In genomic region chr3:11679964-11680363, GRCh38 we compare ENCODE assay signal across 22 cellular contexts. TPM values are rescaled to one million over a fixed set of nuclear protein-coding genes. Genes with fewer than 3 reads are reported as not detected.
DNase-seq lines count a peak whose midpoint lies in the region; ATAC-seq and TF ChIP-seq lines count a peak whose summit lies in the region.
"Had no signal": no experiment of that assay in that cellular context is flagged by ENCODE, and none has a peak within 500 bp of the region (broad histone marks: within the 10 kb centered on the region; RNA-seq: fewer than 3 reads in every experiment).

No MANE protein-coding gene starts in this region.

- H3K4me1 Mint-ChIP-seq in chondrocyte (ENCODE audit: low read depth) (peaks cover 26% of the 10 kb centered on the region), mesothelial cell of epicardium (no peaks in the 10 kb centered on the region)
- H3K4me1 Mint-ChIP-seq in stimulated activated memory B cell treated with anti-CD40 and anti-IgM and Interleukin-4, amounts not matched to agents 10 μg/mL and 1 μg/mL and 100 μg/mL, for 72 hours, result no peaks in the 10 kb centered on the region
- H3K4me1 Mint-ChIP-seq: B cell had no signal

- H3K4me1 ChIP-seq in heart right ventricle, result no peaks in the 10 kb centered on the region
- H3K4me1 ChIP-seq in ascending aorta, result no peaks in the 10 kb centered on the region
- H3K4me1 ChIP-seq: BLaER1 had no signal

- intact Hi-C loops in Right ventricle myocardium superior (cut with DNase I), result no loop called here
- intact Hi-C loops in heart right ventricle (cut with DNase I), result no loop called here
- intact Hi-C loops in ascending aorta (cut with DNase I), result loop anchor here (10.0 kb wide), 1 partner anchor 495 kb away; no protein-coding TSS in a partner anchor

- H3K27me3 Mint-ChIP-seq in chondrocyte (ENCODE audit: low read depth) (no peaks in the 10 kb centered on the region), mesothelial cell of epicardium (ENCODE audit: low read depth) (no peaks in the 10 kb centered on the region)
- no peaks in the 10 kb centered on the region for H3K27me3 Mint-ChIP-seq in stimulated activated memory B cell treated with anti-CD40 and anti-IgM and Interleukin-4, amounts not matched to agents 10 μg/mL and 1 μg/mL and 100 μg/mL, for 72 hours
- H3K27me3 Mint-ChIP-seq: B cell; CD4-positive, CD25-positive, alpha-beta regulatory T cell had no signal

- TF ChIP-seq CTCF in heart right ventricle (IDR thresholded peaks at IDR 0.05) (no peak), chondrocyte (IDR thresholded peaks at IDR 0.05) (no peak), mesothelial cell of epicardium (IDR thresholded peaks at IDR 0.05; ENCODE audit: unreplicated experiment) (no peak), ascending aorta (IDR thresholded peaks at IDR 0.05) (no peak)

- 95% methylated on average over 5 of the region's 5 CpGs for WGBS in heart right ventricle, 2 donors

- no peaks in the 10 kb centered on the region for H3K9me3 ChIP-seq in heart right ventricle
- H3K9me3 ChIP-seq in ascending aorta, result no peaks in the 10 kb centered on the region
- H3K9me3 ChIP-seq: BLaER1, Caco-2 had no signal

- no peak for DNase-seq in Right ventricle myocardium superior
- no peak for DNase-seq in heart right ventricle
- no peak for DNase-seq in chondrocyte (ENCODE audit: low spot score)
- DNase-seq in mesothelial cell of epicardium (ENCODE audit: low spot score in 2 of 2, unreplicated experiment in 2 of 2), result no peak
- DNase-seq in GM19240 (ENCODE audit: insufficient read length, low spot score), result no peak
- DNase-seq in ascending aorta (ENCODE audit: low spot score in 2 of 2), result no peak
- DNase-seq: Caco-2; CD4-positive, CD25-positive, alpha-beta regulatory T cell; CD8-positive, alpha-beta T cell; DMS153; EL; GDM1; GOT3; H7; HCEC 1CT had no signal

- H3K36me3 ChIP-seq in heart right ventricle (peaks cover 0 to 15% (median 0%) of the 10 kb centered on the region in 9 donors), ascending aorta (no peaks in the 10 kb centered on the region)
- H3K36me3 ChIP-seq: BLaER1 had no signal

- H3K9me3 Mint-ChIP-seq in chondrocyte (ENCODE audit: low read depth) (no peaks in the 10 kb centered on the region), mesothelial cell of epicardium (no peaks in the 10 kb centered on the region)
- H3K9me3 Mint-ChIP-seq in stimulated activated memory B cell treated with anti-CD40 and anti-IgM and Interleukin-4, amounts not matched to agents 10 μg/mL and 1 μg/mL and 100 μg/mL, for 72 hours, result no peaks in the 10 kb centered on the region
- H3K9me3 Mint-ChIP-seq: CD8-positive, alpha-beta T cell had no signal

- ATAC-seq in Right ventricle myocardium superior (ENCODE audit: poor library complexity) (peak; percentile 10), heart right ventricle (no peak), HG03442 (IDR thresholded peaks at IDR 0.05; ENCODE audit: unreplicated experiment) (no peak)
- no peak for ATAC-seq in stimulated activated memory B cell treated with anti-CD40 and anti-IgM and Interleukin-4, amounts not matched to agents 10 μg/mL and 1 μg/mL and 100 μg/mL, for 72 hours
- ATAC-seq: CD8-positive, alpha-beta T cell; GM12878 had no signal

- H3K4me3 ChIP-seq in heart right ventricle, result no peak overlapping the region
- no peak overlapping the region for H3K4me3 ChIP-seq in ascending aorta
- H3K4me3 ChIP-seq: BLaER1, GM12878 had no signal

- H3K27ac Mint-ChIP-seq in chondrocyte (ENCODE audit: unreplicated experiment), result peak overlapping the region; percentile 80
- H3K27ac Mint-ChIP-seq in mesothelial cell of epicardium, result peak overlapping the region; percentile 67
- H3K27ac Mint-ChIP-seq in stimulated activated memory B cell treated with anti-CD40 and anti-IgM and Interleukin-4, amounts not matched to agents 10 μg/mL and 1 μg/mL and 100 μg/mL, for 72 hours, result peak overlapping the region; percentile 12
- H3K27ac Mint-ChIP-seq: B cell; CD4-positive, CD25-positive, alpha-beta regulatory T cell; CD8-positive, alpha-beta T cell had no signal

- no peaks in the 10 kb centered on the region for H3K27me3 ChIP-seq in heart right ventricle
- no peaks in the 10 kb centered on the region for H3K27me3 ChIP-seq in ascending aorta
- H3K27me3 ChIP-seq: BLaER1 had no signal

- H3K27ac ChIP-seq in heart right ventricle, result no peak overlapping the region
- no peak overlapping the region for H3K27ac ChIP-seq in ascending aorta
- H3K27ac ChIP-seq: 22Rv1, BLaER1, C4-2B had no signal

- H3K4me3 Mint-ChIP-seq in chondrocyte (ENCODE audit: unreplicated experiment) (no peak overlapping the region), mesothelial cell of epicardium (no peak overlapping the region)
- H3K4me3 Mint-ChIP-seq in stimulated activated memory B cell treated with anti-CD40 and anti-IgM and Interleukin-4, amounts not matched to agents 10 μg/mL and 1 μg/mL and 100 μg/mL, for 72 hours, result no peak overlapping the region
- H3K4me3 Mint-ChIP-seq: B cell; CD4-positive, CD25-positive, alpha-beta regulatory T cell; CD8-positive, alpha-beta T cell had no signal

- H3K36me3 Mint-ChIP-seq in chondrocyte (ENCODE audit: low read depth), result peaks cover 8% of the 10 kb centered on the region
- peaks cover 19% of the 10 kb centered on the region for H3K36me3 Mint-ChIP-seq in mesothelial cell of epicardium
- H3K36me3 Mint-ChIP-seq in stimulated activated memory B cell treated with anti-CD40 and anti-IgM and Interleukin-4, amounts not matched to agents 10 μg/mL and 1 μg/mL and 100 μg/mL, for 72 hours, result peaks cover 18% of the 10 kb centered on the region
- H3K36me3 Mint-ChIP-seq: CD4-positive, CD25-positive, alpha-beta regulatory T cell had no signal

RNA-seq across cellular contexts. Expression of gene VGLL4, which starts 36.2 kb away (rescaled TPM):
- total RNA-seq in Right ventricle myocardium superior (23.0 TPM), heart right ventricle (10 to 100 TPM; 20.8 to 46.1 (median 30.3) TPM), chondrocyte (102 to 141 TPM (median 141 TPM) in 3 replicates), mesothelial cell of epicardium (137 to 140 TPM (median 138 TPM) in 3 replicates), ascending aorta (146 TPM)
- polyA plus RNA-seq in heart right ventricle, result 10 to 100 TPM; 14.5 to 28.2 TPM

Comparison
In these comparisons a context has a peak if more than half of its experiments do, and no peak if none do; other contexts are left out.
1. H3K27ac Mint-ChIP-seq: peak in every context shown above with its lines; median percentile 80 in chondrocyte; 67 in mesothelial cell of epicardium; 12 in stimulated activated memory B cell treated with anti-CD40 and anti-IgM and Interleukin-4, amounts not matched to agents 10 μg/mL and 1 μg/mL and 100 μg/mL, for 72 hours.